In genomic region chr2:21633015-21633414, GRCh38 we compare ENCODE assay signal across 25 cellular contexts.
"Had no signal": no experiment of that assay in that cellular context is flagged by ENCODE, and none has a peak within 500 bp of the region (broad histone marks: within the 10 kb centered on the region; RNA-seq: fewer than 3 reads in every experiment).

No MANE protein-coding gene starts in this region.

- H3K27me3 Mint-ChIP-seq: stimulated activated memory B cell treated with anti-CD40 and anti-IgM and Interleukin-4, amounts not matched to agents 10 μg/mL and 1 μg/mL and 100 μg/mL, for 72 hours had no signal

- H3K4me3 Mint-ChIP-seq: mesothelial cell of epicardium; naive B cell; nephron; stimulated activated memory B cell treated with anti-CD40 and anti-IgM and Interleukin-4, amounts not matched to agents 10 μg/mL and 1 μg/mL and 100 μg/mL, for 72 hours had no signal

- H3K27ac Mint-ChIP-seq: mesothelial cell of epicardium; naive B cell; nephron; stimulated activated memory B cell treated with anti-CD40 and anti-IgM and Interleukin-4, amounts not matched to agents 10 μg/mL and 1 μg/mL and 100 μg/mL, for 72 hours had no signal

- H3K27ac ChIP-seq: dorsolateral prefrontal cortex, gastroesophageal sphincter, heart left ventricle, hepatocyte, left lung, ovary, psoas muscle, skin epidermis, spleen, thoracic aorta, tibial nerve, vagina had no signal

- H3K4me1 ChIP-seq: gastroesophageal sphincter, heart left ventricle, left lung, psoas muscle, spleen, vagina had no signal

- H3K9me3 ChIP-seq: gastroesophageal sphincter, heart left ventricle, left lung, mucosa of descending colon, ovary, psoas muscle, spleen, thoracic aorta, tibial nerve, vagina had no signal

- H3K36me3 Mint-ChIP-seq: mesothelial cell of epicardium; naive B cell; stimulated activated memory B cell treated with anti-CD40 and anti-IgM and Interleukin-4, amounts not matched to agents 10 μg/mL and 1 μg/mL and 100 μg/mL, for 72 hours had no signal

- H3K4me1 Mint-ChIP-seq: naive B cell; nephron; stimulated activated memory B cell treated with anti-CD40 and anti-IgM and Interleukin-4, amounts not matched to agents 10 μg/mL and 1 μg/mL and 100 μg/mL, for 72 hours had no signal

- H3K9me3 Mint-ChIP-seq: mesothelial cell of epicardium; nephron; stimulated activated memory B cell treated with anti-CD40 and anti-IgM and Interleukin-4, amounts not matched to agents 10 μg/mL and 1 μg/mL and 100 μg/mL, for 72 hours had no signal

- H3K4me2 ChIP-seq: hepatocyte had no signal

- DNase-seq: dorsolateral prefrontal cortex; effector CD4-positive, alpha-beta T cell; foreskin fibroblast; heart left ventricle; left cardiac atrium; mesenchymal stem cell; mucosa of descending colon; naive B cell; occipital lobe; ovary; psoas muscle; spleen; stimulated activated CD4-positive, alpha-beta T cell treated with anti-CD3 and anti-CD28 coated beads, Interleukin-4, amount 100 ng/mL, for 4 hours; stimulated activated naive CD8-positive, alpha-beta T cell treated with anti-CD3 and anti-CD28 coated beads, Interleukin-15, Interleukin-2, amounts not matched to agents 100 U/mL and 50 U/mL, for 24 hours had no signal

- H3K79me2 ChIP-seq: hepatocyte had no signal

- H3K27me3 ChIP-seq: gastroesophageal sphincter, heart left ventricle, hepatocyte, left lung, ovary, spleen, tibial nerve, vagina had no signal

- ATAC-seq: gastroesophageal sphincter; heart left ventricle; left cardiac atrium; left lung; mucosa of descending colon; psoas muscle; right cardiac atrium; stimulated activated memory B cell treated with anti-CD40 and anti-IgM and Interleukin-4, amounts not matched to agents 10 μg/mL and 1 μg/mL and 100 μg/mL, for 72 hours; stimulated activated naive CD8-positive, alpha-beta T cell treated with anti-CD3 and anti-CD28 coated beads, Interleukin-15, Interleukin-2, amounts not matched to agents 100 U/mL and 50 U/mL, for 24 hours had no signal

- H3K36me3 ChIP-seq: gastroesophageal sphincter, heart left ventricle, left lung, ovary, spleen, thoracic aorta, tibial nerve, vagina had no signal

- H2AFZ ChIP-seq: hepatocyte had no signal

- H3K4me3 ChIP-seq: dorsolateral prefrontal cortex, gastroesophageal sphincter, heart left ventricle, hepatocyte, left lung, mucosa of descending colon, ovary, psoas muscle, skin epidermis, spleen, thoracic aorta, tibial nerve, vagina had no signal
